ENCODE assay signal across 10 cellular contexts in genomic region chr3:15458212-15458780, GRCh38.
"Had no signal": no experiment of that assay in that cellular context is flagged by ENCODE, and none has a peak within 500 bp of the region (broad histone marks: within the 10 kb centered on the region; RNA-seq: fewer than 3 reads in every experiment).

No MANE protein-coding gene starts in this region.

- H3K36me3 ChIP-seq: thyroid gland had no signal

- DNase-seq: activated CD4-positive, alpha-beta T cell treated with anti-CD3 and anti-CD28 coated beads, Interleukin-2, amount 50 U/mL, for 4 hours; activated CD8-positive, alpha-beta memory T cell treated with anti-CD3 and anti-CD28 coated beads, Interleukin-2, amount 50 U/mL, for 48 hours; activated naive CD8-positive, alpha-beta T cell treated with anti-CD3 and anti-CD28 coated beads, Interleukin-2, amount 50 U/mL, for 24 hours; glutamatergic neuron; immature natural killer cell; naive B cell; posterior cingulate gyrus; thyroid gland had no signal

- H3K4me1 ChIP-seq: thyroid gland had no signal

- H3K27ac ChIP-seq: thyroid gland had no signal

- H3K27me3 ChIP-seq: thyroid gland had no signal

- H3K36me3 Mint-ChIP-seq: naive B cell had no signal

- H3K4me3 ChIP-seq: thyroid gland had no signal

- H3K9me3 ChIP-seq: thyroid gland had no signal

- H3K9me3 Mint-ChIP-seq: activated naive CD8-positive, alpha-beta T cell treated with anti-CD3 and anti-CD28 coated beads, Interleukin-2, amount 50 U/mL, for 24 hours; immature natural killer cell had no signal

- H3K4me3 Mint-ChIP-seq: activated naive CD8-positive, alpha-beta T cell treated with anti-CD3 and anti-CD28 coated beads, Interleukin-2, amount 50 U/mL, for 24 hours; immature natural killer cell; naive B cell had no signal

- ATAC-seq: activated CD4-positive, CD25-positive, alpha-beta regulatory T cell treated with anti-CD3 and anti-CD28 coated beads, Interleukin-2, amount 50 U/mL, for 24 hours; activated naive CD8-positive, alpha-beta T cell treated with anti-CD3 and anti-CD28 coated beads, Interleukin-2, amount 50 U/mL, for 24 hours; esophagus mucosa had no signal

- H3K27ac Mint-ChIP-seq: activated naive CD8-positive, alpha-beta T cell treated with anti-CD3 and anti-CD28 coated beads, Interleukin-2, amount 50 U/mL, for 24 hours; naive B cell had no signal

- H3K27me3 Mint-ChIP-seq: activated naive CD8-positive, alpha-beta T cell treated with anti-CD3 and anti-CD28 coated beads, Interleukin-2, amount 50 U/mL, for 24 hours; naive B cell had no signal
